In the genomic region with DNA sequence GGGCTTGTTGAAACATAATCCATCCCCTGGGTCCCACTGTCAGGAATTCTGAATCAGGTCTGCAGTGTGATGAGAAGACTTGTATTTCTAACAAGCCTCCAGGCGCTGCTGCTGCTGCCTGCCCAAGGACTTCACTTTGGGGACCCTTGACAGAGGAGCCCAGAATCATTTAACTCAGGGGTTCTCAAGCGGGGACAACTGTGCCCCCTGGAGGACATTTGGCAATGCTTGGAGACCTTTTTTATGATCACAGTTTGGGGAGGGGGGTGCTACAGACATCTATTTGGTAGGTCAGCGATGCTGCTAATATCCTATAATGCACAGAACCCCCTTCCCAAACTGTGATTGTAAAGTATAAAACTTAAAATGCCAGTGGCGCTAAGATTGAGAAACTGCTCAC, we compare ENCODE assay signal across 17 cellular contexts.
DNase-seq lines count a peak whose midpoint lies in the region; TF ChIP-seq lines count a peak whose summit lies in the region.
"Had no signal": no experiment of that assay in that cellular context is flagged by ENCODE, and none has a peak within 500 bp of the region (broad histone marks: within the 10 kb centered on the region; RNA-seq: fewer than 3 reads in every experiment).

No MANE protein-coding gene starts in this region.

- H3K27me3 Mint-ChIP-seq in endothelial cell (ENCODE audit: unreplicated experiment): peaks cover 3% of the 10 kb centered on the region
- peaks cover 10% of the 10 kb centered on the region for H3K27me3 Mint-ChIP-seq in neural progenitor cell (ENCODE audit: insufficient read depth, low read depth)

- no peaks in the 10 kb centered on the region for H3K9me3 ChIP-seq in neural progenitor cell (ENCODE audit: low read depth)
- H3K9me3 ChIP-seq: SJSA1 had no signal

- TF ChIP-seq POLR2A in NB4 (IDR thresholded peaks at IDR 0.05; ENCODE audit: extremely low read depth, insufficient read length): no peak

- no peaks in the 10 kb centered on the region for H3F3A ChIP-seq in neural progenitor cell (ENCODE audit: low read depth)

- no peak overlapping the region for H3K27ac ChIP-seq in neural progenitor cell
- H3K27ac ChIP-seq: PC-9, SJSA1 had no signal

- no peaks in the 10 kb centered on the region for H3K79me2 ChIP-seq in neural progenitor cell (ENCODE audit: low read depth)

- H3K9me3 Mint-ChIP-seq in endothelial cell (ENCODE audit: unreplicated experiment) (no peaks in the 10 kb centered on the region), neural progenitor cell (no peaks in the 10 kb centered on the region)

- H3K9ac ChIP-seq in neural progenitor cell: no peak overlapping the region

- no peak overlapping the region for H2AFZ ChIP-seq in neural progenitor cell (replicated peaks)
- H2AFZ ChIP-seq: PC-9 had no signal

- peaks cover 4% of the 10 kb centered on the region for H3K4me1 Mint-ChIP-seq in endothelial cell (ENCODE audit: unreplicated experiment)
- H3K4me1 Mint-ChIP-seq in neural progenitor cell: peaks cover 13% of the 10 kb centered on the region
- H3K4me1 Mint-ChIP-seq: T-helper 17 cell had no signal

- H3K4me3 Mint-ChIP-seq in endothelial cell (ENCODE audit: unreplicated experiment) (no peak overlapping the region), neural progenitor cell (no peak overlapping the region)
- H3K4me3 Mint-ChIP-seq: T-helper 17 cell had no signal

- TF ChIP-seq CTCF in GM12873 (IDR thresholded peaks at IDR 0.05; ENCODE audit: insufficient read depth, low read depth, low read length, missing control alignments) (peak; percentile 15), NB4 (IDR thresholded peaks at IDR 0.05; ENCODE audit: low read depth, low read length) (peak; percentile 23), endothelial cell (IDR thresholded peaks at IDR 0.05; ENCODE audit: unreplicated experiment) (peak; percentile 19), neural progenitor cell (IDR thresholded peaks at IDR 0.05) (peak; percentile 48)

- peaks cover 11% of the 10 kb centered on the region for H3K4me1 ChIP-seq in neural progenitor cell
- H3K4me1 ChIP-seq: SJSA1 had no signal

- H3K36me3 ChIP-seq in neural progenitor cell: no peaks in the 10 kb centered on the region
- H3K36me3 ChIP-seq: SJSA1 had no signal

- H3K4me2 ChIP-seq in neural progenitor cell: no peak overlapping the region
- H3K4me2 ChIP-seq: PC-9 had no signal

- H3K36me3 Mint-ChIP-seq in endothelial cell (ENCODE audit: low read depth, unreplicated experiment): no peaks in the 10 kb centered on the region
- no peaks in the 10 kb centered on the region for H3K36me3 Mint-ChIP-seq in neural progenitor cell

- H4K20me1 ChIP-seq in neural progenitor cell (ENCODE audit: low read depth): no peaks in the 10 kb centered on the region

- no peak overlapping the region for H3K27ac Mint-ChIP-seq in endothelial cell (ENCODE audit: unreplicated experiment)
- H3K27ac Mint-ChIP-seq in neural progenitor cell: no peak overlapping the region
- H3K27ac Mint-ChIP-seq: T-helper 17 cell had no signal

- DNase-seq in NB4 (ENCODE audit: low read depth) (peak; percentile 15), endothelial cell (ENCODE audit: low spot score) (no peak), neural progenitor cell (ENCODE audit: low spot score) (peak; percentile 33), SIG-M5 treated with dmso at 0.1 percent for 504 hours (lab: John Stamatoyannopoulos, UW; ENCODE audit: unreplicated experiment) (no peak), OCI-M1 (lab: John Stamatoyannopoulos, UW) (no peak), 8988T (no peak)
- DNase-seq: DMS79 treated with DMSO at 0.1 percent for 48 hours, KG1, MV-4-11, NCI-H1417 treated with DMSO at 0.1 percent for 48 hours, NCI-H2029 treated with DMSO at 0.1 percent for 48 hours, NCI-H748 treated with DMSO at 0.1 percent for 48 hours, PC-9, T-helper 17 cell had no signal

- no peak overlapping the region for H3K4me3 ChIP-seq in NB4 (ENCODE audit: low read depth, low read length)
- no peak overlapping the region for H3K4me3 ChIP-seq in neural progenitor cell
- H3K4me3 ChIP-seq: GM12878, PC-9, SJSA1 had no signal

- peaks cover 13% of the 10 kb centered on the region for H3K27me3 ChIP-seq in neural progenitor cell
- H3K27me3 ChIP-seq: SJSA1 had no signal

Comparison
In these comparisons a context has a peak if more than half of its experiments do, and no peak if none do; other contexts are left out.
1. DNase-seq: peak in NB4 (single experiment) and neural progenitor cell (single experiment); none in endothelial cell (single experiment), SIG-M5 treated with dmso at 0.1 percent for 504 hours (single experiment), OCI-M1 (single experiment) and 8988T (single experiment).
2. Peak in every context shown above with its lines, with median percentiles within 50 percentile points of each other: CTCF ChIP-seq.